34 cellular contexts compared by ENCODE assay signal in the genomic region with DNA sequence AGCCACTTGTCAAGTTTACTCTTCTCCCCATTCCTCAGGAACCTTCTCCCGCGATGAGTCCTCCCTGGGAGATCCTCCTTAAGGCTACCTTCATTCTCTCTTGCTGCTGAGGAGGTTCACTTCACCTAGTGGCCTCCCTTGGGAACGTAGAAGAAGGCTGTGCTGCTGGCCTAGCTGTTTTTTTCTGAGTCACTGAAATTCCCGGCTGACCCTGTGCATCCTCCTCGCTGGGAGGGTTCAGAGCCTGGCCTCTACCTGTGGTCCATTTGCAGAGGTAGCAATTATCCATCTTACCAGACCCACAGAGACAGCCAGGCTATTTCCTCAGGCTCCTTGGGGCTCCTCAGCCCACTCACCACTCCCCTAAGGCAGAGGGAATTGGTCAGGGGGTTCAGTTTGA. TPM values are rescaled to one million over a fixed set of nuclear protein-coding genes. Genes with fewer than 3 reads are reported as not detected.
"Had no signal": no experiment of that assay in that cellular context is flagged by ENCODE, and none has a peak within 500 bp of the region (broad histone marks: within the 10 kb centered on the region; RNA-seq: fewer than 3 reads in every experiment).

No MANE protein-coding gene starts in this region.

- DNase-seq: activated CD4-positive, alpha-beta T cell treated with anti-CD3 and anti-CD28 coated beads for 36 hours; activated CD4-positive, alpha-beta T cell treated with anti-CD3 and anti-CD28 coated beads, Interleukin-2, amount 10 ng/mL, durations not matched to agents 7 days and 5 days; activated CD4-positive, alpha-beta T cell treated with anti-CD3 and anti-CD28 coated beads, Interleukin-2, amount 50 U/mL, for 48 hours; activated CD8-positive, alpha-beta T cell treated with anti-CD3 and anti-CD28 coated beads, Interleukin-2, amount 10 ng/mL, durations not matched to agents 7 days and 5 days; activated gamma-delta T cell; activated naive CD4-positive, alpha-beta T cell treated with Interleukin-2 at 50 U/mL for 16 hours; activated naive CD8-positive, alpha-beta T cell treated with anti-CD3 and anti-CD28 coated beads, Interleukin-2, amount 10 ng/mL, durations not matched to agents 7 days and 5 days; activated T-cell treated with anti-CD3 and anti-CD28 coated beads, Interleukin-2, amount 50 U/mL, for 24 hours; amygdala; body of pancreas; central memory CD4-positive, alpha-beta T cell; NCI-H1105; NCI-H1417 treated with DMSO at 0.1 percent for 48 hours; NCI-H187 treated with DMSO at 0.1 percent for 48 hours; NCI-H2081; NCI-H345; NCI-H526; NCI-H748 treated with DMSO at 0.1 percent for 48 hours; NK-92 treated with Interleukin-12 subunit alpha and Interleukin-12 subunit beta, amount 100 ng/mL, for 24 hours; PC-9; Right ventricle myocardium superior; T1000 had no signal

- ATAC-seq: activated CD4-positive, alpha-beta T cell treated with anti-CD3 and anti-CD28 coated beads for 36 hours; activated CD4-positive, CD25-positive, alpha-beta regulatory T cell treated with anti-CD3 and anti-CD28 coated beads, Interleukin-2, amount 50 U/mL, for 24 hours; activated CD8-positive, alpha-beta T cell treated with anti-CD3 and anti-CD28 coated beads, Interleukin-2, amount 10 ng/mL, durations not matched to agents 7 days and 5 days; body of pancreas; WTC11 had no signal

- H2AFZ ChIP-seq: PC-9 had no signal

- H3K4me2 ChIP-seq: PC-9 had no signal

- H3K9me3 ChIP-seq: body of pancreas, breast epithelium had no signal

- H3K4me3 ChIP-seq: body of pancreas, breast epithelium, PC-9 had no signal

- H3K36me3 ChIP-seq: breast epithelium had no signal

- H3K4me1 ChIP-seq: body of pancreas, breast epithelium had no signal

- H3K27ac ChIP-seq: body of pancreas, breast epithelium, PC-9 had no signal

- FAIRE-seq: astrocyte had no signal

- H3K27me3 ChIP-seq: body of pancreas had no signal

RNA-seq across cellular contexts. Expression of a gene that starts 4.6 kb away (rescaled TPM):
- total RNA-seq: activated CD4-positive, alpha-beta T cell treated with anti-CD3 and anti-CD28 coated beads for 36 hours; activated CD4-positive, alpha-beta T cell treated with anti-CD3 and anti-CD28 coated beads, Interleukin-2, amount 10 ng/mL, durations not matched to agents 7 days and 5 days; activated CD8-positive, alpha-beta T cell treated with anti-CD3 and anti-CD28 coated beads, Interleukin-2, amount 10 ng/mL, durations not matched to agents 7 days and 5 days; activated naive CD8-positive, alpha-beta T cell treated with anti-CD3 and anti-CD28 coated beads, Interleukin-2, amount 10 ng/mL, durations not matched to agents 7 days and 5 days; activated T-helper 2 cell treated with anti-CD3 and anti-CD28 coated beads, Interferon-gamma antibody, Interleukin-2, Interleukin-4, amounts not matched to agents 10 μg/mL and 5 μg/mL and 100 μg/mL, durations not matched to agents 14 hours and 24 hours and 36 hours; astrocyte; body of pancreas; breast epithelium; cerebellum; MCF 10A; NCI-H460; OCI-LY7; PC-9; Right ventricle myocardium superior; T-helper 1 cell treated with Interleukin-12 subunit alpha and Interleukin-12 subunit beta and Interleukin-4 antibody, amounts not matched to agents 30 ng/mL and 1 ng/mL, for 36 hours; T-helper 2 cell treated with Interferon-gamma antibody and Interleukin-4, amounts not matched to agents 100 ng/mL and 5 ng/mL, for 36 hours; WTC11 had no signal
- polyA plus RNA-seq: adipose tissue had no signal

RNA-seq across cellular contexts. Expression of a gene that starts 16.1 kb away (rescaled TPM):
- total RNA-seq: activated CD4-positive, alpha-beta T cell treated with anti-CD3 and anti-CD28 coated beads for 36 hours; activated CD4-positive, alpha-beta T cell treated with anti-CD3 and anti-CD28 coated beads, Interleukin-2, amount 10 ng/mL, durations not matched to agents 7 days and 5 days; activated CD8-positive, alpha-beta T cell treated with anti-CD3 and anti-CD28 coated beads, Interleukin-2, amount 10 ng/mL, durations not matched to agents 7 days and 5 days; activated naive CD8-positive, alpha-beta T cell treated with anti-CD3 and anti-CD28 coated beads, Interleukin-2, amount 10 ng/mL, durations not matched to agents 7 days and 5 days; activated T-helper 2 cell treated with anti-CD3 and anti-CD28 coated beads, Interferon-gamma antibody, Interleukin-2, Interleukin-4, amounts not matched to agents 10 μg/mL and 5 μg/mL and 100 μg/mL, durations not matched to agents 14 hours and 24 hours and 36 hours; astrocyte; body of pancreas; breast epithelium; cerebellum; MCF 10A; NCI-H460; OCI-LY7; PC-9; Right ventricle myocardium superior; T-helper 1 cell treated with Interleukin-12 subunit alpha and Interleukin-12 subunit beta and Interleukin-4 antibody, amounts not matched to agents 30 ng/mL and 1 ng/mL, for 36 hours; T-helper 2 cell treated with Interferon-gamma antibody and Interleukin-4, amounts not matched to agents 100 ng/mL and 5 ng/mL, for 36 hours; WTC11 had no signal
- polyA plus RNA-seq: adipose tissue had no signal

RNA-seq across cellular contexts. Expression of a gene that starts 32.6 kb away (rescaled TPM):
- total RNA-seq: activated CD4-positive, alpha-beta T cell treated with anti-CD3 and anti-CD28 coated beads for 36 hours; activated CD4-positive, alpha-beta T cell treated with anti-CD3 and anti-CD28 coated beads, Interleukin-2, amount 10 ng/mL, durations not matched to agents 7 days and 5 days; activated CD8-positive, alpha-beta T cell treated with anti-CD3 and anti-CD28 coated beads, Interleukin-2, amount 10 ng/mL, durations not matched to agents 7 days and 5 days; activated naive CD8-positive, alpha-beta T cell treated with anti-CD3 and anti-CD28 coated beads, Interleukin-2, amount 10 ng/mL, durations not matched to agents 7 days and 5 days; activated T-helper 2 cell treated with anti-CD3 and anti-CD28 coated beads, Interferon-gamma antibody, Interleukin-2, Interleukin-4, amounts not matched to agents 10 μg/mL and 5 μg/mL and 100 μg/mL, durations not matched to agents 14 hours and 24 hours and 36 hours; astrocyte; body of pancreas; breast epithelium; cerebellum; MCF 10A; NCI-H460; OCI-LY7; PC-9; Right ventricle myocardium superior; T-helper 1 cell treated with Interleukin-12 subunit alpha and Interleukin-12 subunit beta and Interleukin-4 antibody, amounts not matched to agents 30 ng/mL and 1 ng/mL, for 36 hours; T-helper 2 cell treated with Interferon-gamma antibody and Interleukin-4, amounts not matched to agents 100 ng/mL and 5 ng/mL, for 36 hours; WTC11 had no signal

RNA-seq across cellular contexts. Expression of a gene that starts 34.2 kb away (rescaled TPM):
- total RNA-seq: activated CD4-positive, alpha-beta T cell treated with anti-CD3 and anti-CD28 coated beads for 36 hours; activated CD4-positive, alpha-beta T cell treated with anti-CD3 and anti-CD28 coated beads, Interleukin-2, amount 10 ng/mL, durations not matched to agents 7 days and 5 days; activated CD8-positive, alpha-beta T cell treated with anti-CD3 and anti-CD28 coated beads, Interleukin-2, amount 10 ng/mL, durations not matched to agents 7 days and 5 days; activated naive CD8-positive, alpha-beta T cell treated with anti-CD3 and anti-CD28 coated beads, Interleukin-2, amount 10 ng/mL, durations not matched to agents 7 days and 5 days; activated T-helper 2 cell treated with anti-CD3 and anti-CD28 coated beads, Interferon-gamma antibody, Interleukin-2, Interleukin-4, amounts not matched to agents 10 μg/mL and 5 μg/mL and 100 μg/mL, durations not matched to agents 14 hours and 24 hours and 36 hours; astrocyte; body of pancreas; breast epithelium; cerebellum; NCI-H460; OCI-LY7; PC-9; Right ventricle myocardium superior; T-helper 1 cell treated with Interleukin-12 subunit alpha and Interleukin-12 subunit beta and Interleukin-4 antibody, amounts not matched to agents 30 ng/mL and 1 ng/mL, for 36 hours; T-helper 2 cell treated with Interferon-gamma antibody and Interleukin-4, amounts not matched to agents 100 ng/mL and 5 ng/mL, for 36 hours; WTC11 had no signal
- polyA plus RNA-seq: adipose tissue had no signal

RNA-seq across cellular contexts. Expression of a gene that starts 50.4 kb away (rescaled TPM):
- total RNA-seq: activated CD4-positive, alpha-beta T cell treated with anti-CD3 and anti-CD28 coated beads for 36 hours; activated CD4-positive, alpha-beta T cell treated with anti-CD3 and anti-CD28 coated beads, Interleukin-2, amount 10 ng/mL, durations not matched to agents 7 days and 5 days; activated CD8-positive, alpha-beta T cell treated with anti-CD3 and anti-CD28 coated beads, Interleukin-2, amount 10 ng/mL, durations not matched to agents 7 days and 5 days; activated naive CD8-positive, alpha-beta T cell treated with anti-CD3 and anti-CD28 coated beads, Interleukin-2, amount 10 ng/mL, durations not matched to agents 7 days and 5 days; activated T-helper 2 cell treated with anti-CD3 and anti-CD28 coated beads, Interferon-gamma antibody, Interleukin-2, Interleukin-4, amounts not matched to agents 10 μg/mL and 5 μg/mL and 100 μg/mL, durations not matched to agents 14 hours and 24 hours and 36 hours; astrocyte; body of pancreas; cerebellum; NCI-H460; OCI-LY7; Right ventricle myocardium superior; T-helper 1 cell treated with Interleukin-12 subunit alpha and Interleukin-12 subunit beta and Interleukin-4 antibody, amounts not matched to agents 30 ng/mL and 1 ng/mL, for 36 hours; T-helper 2 cell treated with Interferon-gamma antibody and Interleukin-4, amounts not matched to agents 100 ng/mL and 5 ng/mL, for 36 hours; WTC11 had no signal
